ENCODE assay signal across 8 cellular contexts in the genomic region with DNA sequence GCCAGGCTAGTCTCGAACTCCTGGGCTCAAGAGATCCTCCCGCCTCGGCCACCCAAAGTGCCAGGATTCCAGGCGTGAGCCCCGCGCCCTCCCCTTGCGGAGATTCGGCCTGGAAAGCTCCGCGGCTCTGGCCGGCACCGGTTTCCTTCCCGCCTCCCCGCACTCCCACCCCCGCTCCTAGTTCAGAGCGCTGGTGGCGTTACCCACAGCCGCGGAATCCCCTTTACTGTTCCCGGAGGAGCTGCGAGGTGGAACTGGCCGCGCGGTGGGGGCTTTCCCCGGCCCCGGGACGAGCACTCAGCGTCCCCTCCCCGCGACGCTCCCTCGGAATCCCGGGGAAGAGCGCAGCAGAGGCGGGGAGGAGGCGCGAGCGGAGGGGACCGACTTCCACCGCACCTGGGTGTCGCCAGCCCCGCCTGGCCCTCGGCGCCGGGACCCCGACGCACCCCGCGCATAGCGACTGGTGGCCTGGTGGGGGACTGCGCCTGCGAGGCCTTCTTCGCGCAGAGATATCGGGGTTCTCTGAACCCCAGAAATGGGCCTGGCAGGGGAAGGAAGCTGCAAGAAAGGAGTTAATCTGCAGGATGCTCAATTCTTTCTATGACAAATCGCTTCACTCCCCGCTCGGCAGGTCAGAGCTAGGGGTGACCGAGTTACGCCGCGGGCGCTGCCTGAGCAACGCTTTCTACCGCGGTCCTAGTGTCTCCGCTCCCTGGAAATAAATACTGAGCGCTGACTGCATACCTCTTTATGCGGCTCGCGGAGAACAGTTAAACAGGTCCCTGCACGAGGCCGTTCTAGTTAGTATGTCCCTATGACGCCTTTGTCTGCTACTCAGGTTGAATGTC.
A peak's percentile ranks its signal among the peaks of the same experiment; 100 is the strongest.
DNase-seq lines count a peak whose midpoint lies in the region; ATAC-seq and TF ChIP-seq lines count a peak whose summit lies in the region.

No MANE protein-coding gene starts in this region.

- H2AFZ ChIP-seq in neuron (ENCODE audit: low read depth, low read length), result peak overlapping the region; percentile 76

- H3K36me3 ChIP-seq in neuron (ENCODE audit: insufficient read depth, low read length), result no peaks in the 10 kb centered on the region

- TF ChIP-seq CTCF in fibroblast of pulmonary artery (IDR thresholded peaks at IDR 0.05; ENCODE audit: low read length, missing control alignments), result no peak

- ATAC-seq in HG03175 (IDR thresholded peaks at IDR 0.05; ENCODE audit: unreplicated experiment), result peak; percentile 75
- ATAC-seq in HG03521 (IDR thresholded peaks at IDR 0.05; ENCODE audit: unreplicated experiment), result no peak

- peak overlapping the region; percentile 59 for H3K4me3 ChIP-seq in fibroblast of pulmonary artery (replicated peaks; ENCODE audit: low read depth, low read length)
- H3K4me3 ChIP-seq in neuron (ENCODE audit: low read length), result peak overlapping the region; percentile 46

- H3K4me1 ChIP-seq in neuron (ENCODE audit: insufficient read depth, low read length), result peaks cover 17% of the 10 kb centered on the region

- no peaks in the 10 kb centered on the region for H3K9me3 ChIP-seq in neuron (ENCODE audit: low read length)

- DNase-seq in DMS 273 (lab: John Stamatoyannopoulos, UW; ENCODE audit: unreplicated experiment), result peak; percentile 55
- DNase-seq in DMS 273 treated with DMSO at 0.1 percent for 48 hours (lab: John Stamatoyannopoulos, UW), result no peak
- DNase-seq in activated T-cell treated with anti-CD3 and anti-CD28 coated beads, Interleukin-2, amount 50 U/mL, for 48 hours, result peak; percentile 44 to 51
- peak; percentile 18 for DNase-seq in fibroblast of pulmonary artery (ENCODE audit: low read depth)
- DNase-seq in NCI-H1048 (lab: John Stamatoyannopoulos, UW), result no peak

- H3K27me3 ChIP-seq in neuron (ENCODE audit: insufficient read depth, low read length), result peaks cover 48% of the 10 kb centered on the region

Comparison
In these comparisons a context has a peak if more than half of its experiments do, and no peak if none do; other contexts are left out.
1. DNase-seq: peak in DMS 273 (single experiment), activated T-cell treated with anti-CD3 and anti-CD28 coated beads, Interleukin-2, amount 50 U/mL, for 48 hours (2 of 2) and fibroblast of pulmonary artery (single experiment); none in DMS 273 treated with DMSO at 0.1 percent for 48 hours (single experiment) and NCI-H1048 (single experiment).